Comparison of ENCODE assay signal across 8 cellular contexts in the genomic region with DNA sequence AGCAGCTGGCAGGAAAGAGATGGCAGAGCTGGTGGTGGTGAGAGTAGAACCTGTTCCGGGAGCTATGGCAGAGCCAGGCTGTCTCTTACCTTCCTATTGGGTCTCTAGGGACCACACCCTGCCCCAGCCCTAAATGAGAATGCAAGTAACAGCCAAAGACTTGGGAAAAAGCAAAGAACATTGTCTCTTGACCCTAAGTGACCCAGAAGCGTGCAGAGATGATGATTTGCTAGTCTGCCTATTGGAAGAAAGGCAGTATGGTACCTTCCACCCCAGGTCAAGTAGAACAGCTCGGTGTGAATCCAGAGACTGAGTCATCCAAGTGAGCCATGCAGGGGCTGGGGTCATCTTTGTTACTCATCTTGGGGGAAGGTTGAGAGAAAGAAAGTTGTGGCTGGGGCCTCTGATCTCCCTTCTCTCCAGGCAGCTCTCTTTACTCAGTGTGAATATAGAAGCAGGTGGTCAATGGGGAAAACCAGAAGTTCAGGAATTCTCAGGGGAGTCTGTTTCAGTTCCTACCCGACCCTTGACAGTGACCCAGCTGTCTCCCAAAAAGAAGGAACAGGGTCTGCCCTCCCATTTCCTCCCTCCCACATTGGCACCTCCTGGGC. TPM values are rescaled to one million over a fixed set of nuclear protein-coding genes. Genes with fewer than 3 reads are reported as not detected.
DNase-seq lines count a peak whose midpoint lies in the region; ATAC-seq and TF ChIP-seq lines count a peak whose summit lies in the region.

No MANE protein-coding gene starts in this region.

- peaks cover 3% of the 10 kb centered on the region; the same call in 1 of the 2 replicates for H3K4me1 ChIP-seq in BE2C
- H3K4me1 ChIP-seq in HUES6 (ENCODE audit: control insufficient read depth, insufficient read depth, low read length), result peaks cover 24% of the 10 kb centered on the region
- H3K4me1 ChIP-seq in left lung, result peaks cover 24 to 63% of the 10 kb centered on the region in 2 donors
- H3K4me1 ChIP-seq in tibial artery, result peaks cover 5 to 90% (median 79%) of the 10 kb centered on the region in 4 donors

- H3K27me3 ChIP-seq in BE2C (peaks cover 4% of the 10 kb centered on the region; the same call in 1 of the 2 replicates), HUES6 (ENCODE audit: control insufficient read depth, insufficient read depth, low read length) (peaks cover 8% of the 10 kb centered on the region), left lung (no peaks in the 10 kb centered on the region), tibial artery (no peaks in the 10 kb centered on the region)

- H3K27ac ChIP-seq in HUES6 (ENCODE audit: low read depth, low read length), result no peak overlapping the region
- peak overlapping the region; percentile 57 for H3K27ac ChIP-seq in adipose tissue (ENCODE audit: low read depth, low read length)
- peak overlapping the region; percentile 88 to 98 for H3K27ac ChIP-seq in left lung
- H3K27ac ChIP-seq in tibial artery, result peak overlapping the region; percentile 96 to 98

- ATAC-seq in left lung (no peak), GM18909 (IDR thresholded peaks at IDR 0.05; ENCODE audit: poor library complexity, unreplicated experiment) (no peak)

- no peaks in the 10 kb centered on the region for H3K36me3 ChIP-seq in BE2C
- H3K36me3 ChIP-seq in HUES6 (ENCODE audit: control insufficient read depth, insufficient read depth, low read length), result 0 out of 2 replicates have a peak, but pooled peaks cover 8% of the 10 kb centered on the region
- peaks cover 0 to 17% of the 10 kb centered on the region in 2 donors for H3K36me3 ChIP-seq in left lung
- no peaks in the 10 kb centered on the region for H3K36me3 ChIP-seq in tibial artery

- DNase-seq in BE2C (no peak), left lung (no peak), tibial artery (no peak), retina (no peak), NCI-H1436 (lab: John Stamatoyannopoulos, UW) (no peak)

- H3K9me3 ChIP-seq in BE2C, result no peaks in the 10 kb centered on the region
- no peaks in the 10 kb centered on the region for H3K9me3 ChIP-seq in HUES6 (ENCODE audit: control insufficient read depth, insufficient read depth, low read depth, low read length)
- no peaks in the 10 kb centered on the region for H3K9me3 ChIP-seq in left lung
- no peaks in the 10 kb centered on the region for H3K9me3 ChIP-seq in tibial artery

- intact Hi-C loops in left lung (cut with DNase I), result no loop called here
- intact Hi-C loops in tibial artery (cut with DNase I; ENCODE audit: low total_unique reads), result no loop called here

- TF ChIP-seq CTCF in BE2C (IDR thresholded peaks at IDR 0.05; ENCODE audit: low read depth, low read length), result no peak
- no peak for TF ChIP-seq CTCF in left lung (IDR thresholded peaks at IDR 0.05)
- TF ChIP-seq CTCF in tibial artery (IDR thresholded peaks at IDR 0.05), result no peak

- H3K9ac ChIP-seq in HUES6 (ENCODE audit: low read length), result peak overlapping the region; percentile 49

- peak overlapping the region; percentile 96; the same call in 1 of the 2 replicates for H3K4me3 ChIP-seq in BE2C (ENCODE audit: low read depth, low read length)
- H3K4me3 ChIP-seq in HUES6 (ENCODE audit: low read depth, low read length), result peak overlapping the region; percentile 91
- H3K4me3 ChIP-seq in left lung, result peak overlapping the region in 1 of 2 donors; percentile 94
- peak overlapping the region; percentile 62 to 63 for H3K4me3 ChIP-seq in tibial artery

- WGBS in adipose tissue, 3 donors, result 42 to 77% (median 49%) methylated on average over 4 of the region's 4 CpGs

RNA-seq across cellular contexts. Expression of a gene that starts 1.7 kb away (rescaled TPM):
- polyA plus RNA-seq in BE2C (2012; ENCODE audit: insufficient read depth, insufficient read length, low read depth), result 146 TPM
- polyA plus RNA-seq in adipose tissue, result 100 to 1,000 TPM; 103 to 323 (median 288) TPM
- 100 to 1,000 TPM; 114 to 123 TPM for total RNA-seq in left lung

RNA-seq across cellular contexts. Expression of a gene that starts 2.7 kb away (rescaled TPM):
- polyA plus RNA-seq in BE2C (2012; ENCODE audit: insufficient read depth, insufficient read length, low read depth), result 2.2 TPM
- 100 to 1,000 TPM in 1 of 3 donors, 10 to 100 TPM in 1, 1 to 10 TPM in 1; 9.1 to 172 (median 48.9) TPM for polyA plus RNA-seq in adipose tissue
- 1 to 10 TPM; 4.3 to 5.8 TPM for total RNA-seq in left lung

RNA-seq across cellular contexts. Expression of a gene that starts 9.8 kb away (rescaled TPM):
- 3.1 TPM for polyA plus RNA-seq in BE2C (2012; ENCODE audit: insufficient read depth, insufficient read length, low read depth)
- polyA plus RNA-seq in adipose tissue, result 100 to 1,000 TPM in 2 of 3 donors, 10 to 100 TPM in 1; 71.2 to 591 (median 227) TPM
- 10 to 100 TPM; 22.4 to 62.4 TPM for total RNA-seq in left lung

RNA-seq across cellular contexts. Expression of a gene that starts 11.3 kb away (rescaled TPM):
- polyA plus RNA-seq in BE2C (2012; ENCODE audit: insufficient read depth, insufficient read length, low read depth), result 1,347 TPM
- polyA plus RNA-seq in adipose tissue, result 1,000 to 10,000 TPM in 2 of 3 donors, 100 to 1,000 TPM in 1; 611 to 1,583 (median 1,331) TPM
- 1,000 to 10,000 TPM; 1,639 to 1,766 TPM for total RNA-seq in left lung

RNA-seq across cellular contexts. Expression of a gene that starts 25.4 kb away (rescaled TPM):
- polyA plus RNA-seq in BE2C (2012; ENCODE audit: insufficient read depth, insufficient read length, low read depth), result 111 TPM
- polyA plus RNA-seq in adipose tissue, result 10 to 100 TPM in 1 of 3 donors, 1 to 10 TPM in 2; 1.5 to 10.2 (median 2.2) TPM
- 10 to 100 TPM in 1 of 2 donors, 1 to 10 TPM in 1; 7.6 to 10.0 TPM for total RNA-seq in left lung
